Comparison of ENCODE assay signal across 8 cellular contexts in genomic region chr1:192445849-192446489, GRCh38.
DNase-seq lines count a peak whose midpoint lies in the region; ATAC-seq, FAIRE-seq and TF ChIP-seq lines count a peak whose summit lies in the region.

No MANE protein-coding gene starts in this region.

- H3K36me3 Mint-ChIP-seq in activated naive CD8-positive, alpha-beta T cell treated with anti-CD3 and anti-CD28 coated beads, Interleukin-2, amount 50 U/mL, for 24 hours (ENCODE audit: low read depth), result no peaks in the 10 kb centered on the region

- no peak overlapping the region for H3K4me3 Mint-ChIP-seq in activated naive CD8-positive, alpha-beta T cell treated with anti-CD3 and anti-CD28 coated beads, Interleukin-2, amount 50 U/mL, for 24 hours

- peak; percentile 39 for DNase-seq in HT1080 (ENCODE audit: low read depth)
- DNase-seq in SK-N-DZ (ENCODE audit: low spot score), result peak; percentile 40
- DNase-seq in activated naive CD8-positive, alpha-beta T cell treated with anti-CD3 and anti-CD28 coated beads, Interleukin-2, amount 50 U/mL, for 24 hours, result peak; percentile 55
- peak; percentile 63 to 73 for DNase-seq in stimulated activated CD4-positive, alpha-beta T cell treated with anti-CD3 and anti-CD28 coated beads, Interleukin-2, amount 100 ng/mL, for 24 hours

- H3K4me1 Mint-ChIP-seq in activated naive CD8-positive, alpha-beta T cell treated with anti-CD3 and anti-CD28 coated beads, Interleukin-2, amount 50 U/mL, for 24 hours, result no peaks in the 10 kb centered on the region

- ATAC-seq in GM19043 (IDR thresholded peaks at IDR 0.05; ENCODE audit: low read depth, unreplicated experiment), result peak; percentile 57
- ATAC-seq in activated naive CD8-positive, alpha-beta T cell treated with anti-CD3 and anti-CD28 coated beads, Interleukin-2, amount 50 U/mL, for 24 hours, result no peak
- ATAC-seq in GM21381 (IDR thresholded peaks at IDR 0.05; ENCODE audit: unreplicated experiment), result no peak

- H3K9me3 Mint-ChIP-seq in activated naive CD8-positive, alpha-beta T cell treated with anti-CD3 and anti-CD28 coated beads, Interleukin-2, amount 50 U/mL, for 24 hours, result no peaks in the 10 kb centered on the region

- H3K27ac Mint-ChIP-seq in activated naive CD8-positive, alpha-beta T cell treated with anti-CD3 and anti-CD28 coated beads, Interleukin-2, amount 50 U/mL, for 24 hours, result no peak overlapping the region

- TF ChIP-seq CTCF in C4-2B (conservative IDR thresholded peaks at IDR 0.05), result peak; percentile 93

- peak; percentile 98 for FAIRE-seq in islet of Langerhans (lab: Jason Lieb, UNC)

- H3K27ac ChIP-seq in C4-2B, result no peak overlapping the region

- H3K27me3 Mint-ChIP-seq in activated naive CD8-positive, alpha-beta T cell treated with anti-CD3 and anti-CD28 coated beads, Interleukin-2, amount 50 U/mL, for 24 hours, result peaks cover 10% of the 10 kb centered on the region
